ENCODE assay signal across 9 cellular contexts in genomic region chr4:53784112-53784511, GRCh38.
"Had no signal": no experiment of that assay in that cellular context is flagged by ENCODE, and none has a peak within 500 bp of the region (broad histone marks: within the 10 kb centered on the region; RNA-seq: fewer than 3 reads in every experiment).

No MANE protein-coding gene starts in this region.

- H3K27ac Mint-ChIP-seq: GM23338, H9, HFFc6 had no signal

- DNase-seq: H9, HCEC 1CT, HFFc6, KBM-7 had no signal

- H3K9me3 Mint-ChIP-seq: GM23338, H9, HFFc6 had no signal

- H2AFZ ChIP-seq: GM23338 had no signal

- H3K4me2 ChIP-seq: GM23338 had no signal

- H3K4me1 Mint-ChIP-seq: GM23338, H9 had no signal

- ATAC-seq: GM23338, HepG2 had no signal

- FAIRE-seq: H1, H54, HepG2 had no signal

- H3K4me3 Mint-ChIP-seq: GM23338, H9, HFFc6 had no signal

- H3K4me3 ChIP-seq: GM23338 had no signal

- H3K27ac ChIP-seq: HL-60 had no signal
